Comparison of ENCODE assay signal across 12 cellular contexts in the genomic region with DNA sequence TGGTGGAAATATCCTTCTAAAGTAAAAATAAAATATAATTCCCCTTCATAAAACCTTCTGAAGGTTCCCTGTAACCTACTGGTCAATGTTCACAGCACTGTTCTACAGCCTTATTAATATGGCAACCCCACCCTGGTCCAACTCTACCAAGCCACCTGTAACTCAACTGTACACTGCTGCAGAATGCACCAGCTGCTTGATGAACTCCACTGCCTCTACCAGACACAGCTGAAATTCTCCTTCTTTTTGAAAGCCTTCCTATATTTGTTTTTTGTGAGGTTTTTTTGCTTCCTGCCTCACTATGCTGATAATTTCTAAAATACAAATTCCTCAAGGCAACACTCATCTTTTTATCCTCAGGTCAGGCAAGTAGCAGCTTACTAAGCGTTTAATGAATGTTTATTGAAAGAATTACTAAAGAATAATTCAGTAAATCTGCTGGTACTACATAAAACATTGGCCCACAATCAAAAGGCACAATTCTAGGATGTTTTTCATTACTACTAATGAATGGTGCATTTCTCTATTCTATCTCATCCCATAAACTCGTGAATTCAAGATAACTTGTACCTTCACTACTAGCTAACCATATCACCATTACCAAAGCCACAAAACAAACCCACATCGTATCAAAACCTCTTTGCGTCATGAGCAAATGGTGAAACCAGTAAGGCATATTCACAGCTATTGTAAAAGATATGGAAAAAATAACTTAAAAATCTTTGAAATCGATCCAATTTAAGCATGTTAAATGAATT. TPM values are rescaled to one million over a fixed set of nuclear protein-coding genes. Genes with fewer than 3 reads are reported as not detected.
DNase-seq lines count a peak whose midpoint lies in the region; ATAC-seq and TF ChIP-seq lines count a peak whose summit lies in the region.
"Had no signal": no experiment of that assay in that cellular context is flagged by ENCODE, and none has a peak within 500 bp of the region (broad histone marks: within the 10 kb centered on the region; RNA-seq: fewer than 3 reads in every experiment).

No MANE protein-coding gene starts in this region.

- H3K27me3 ChIP-seq in CD4-positive, alpha-beta T cell (ENCODE audit: control insufficient read depth, insufficient read depth, low read length) = no peaks in the 10 kb centered on the region
- H3K27me3 ChIP-seq in muscle layer of colon (ENCODE audit: control insufficient read depth in 1 of 2, insufficient read depth in 2 of 2, low read length in 2 of 2) = no peaks in the 10 kb centered on the region

- TF ChIP-seq CTCF in CD4-positive, alpha-beta T cell (IDR thresholded peaks at IDR 0.05) = no peak
- TF ChIP-seq CTCF in HFF-Myc (IDR thresholded peaks at IDR 0.05; ENCODE audit: low read depth, low read length, missing control alignments) = no peak

- ATAC-seq in CD4-positive, alpha-beta T cell (ENCODE audit: poor library complexity) = no peak
- ATAC-seq in sciatic nerve (no peak), GM21381 (IDR thresholded peaks at IDR 0.05; ENCODE audit: unreplicated experiment) (no peak)

- H3K9ac ChIP-seq in muscle layer of colon (ENCODE audit: low read length) = peak overlapping the region; percentile 58

- intact Hi-C loops in CD4-positive, alpha-beta T cell (cut with DNase I, micrococcal nuclease) = loop anchor here (2.0 to 5.0 kb wide), 6 partner anchors 66 to 589 kb away; a partner anchor contains a TSS
- intact Hi-C loops in sciatic nerve (cut with DNase I) = no loop called here

- H3K9me3 ChIP-seq in CD4-positive, alpha-beta T cell (ENCODE audit: control insufficient read depth, low read length) = no peaks in the 10 kb centered on the region
- H3K9me3 ChIP-seq in muscle layer of colon (ENCODE audit: low read length) = no peaks in the 10 kb centered on the region

- H3K9me3 Mint-ChIP-seq in CD4-positive, alpha-beta T cell = no peaks in the 10 kb centered on the region

- POLR2A ChIA-PET in CD4-positive, alpha-beta T cell (lab: Charles Lee) = no interaction called here

- H3K4me3 Mint-ChIP-seq in CD4-positive, alpha-beta T cell = peak overlapping the region; percentile 5

- no peak overlapping the region for H3K27ac ChIP-seq in CD4-positive, alpha-beta T cell (ENCODE audit: low read depth, low read length)
- H3K27ac ChIP-seq in muscle layer of colon (ENCODE audit: low read depth, low read length) = peak overlapping the region; percentile 48

- no peak overlapping the region for H3K27ac Mint-ChIP-seq in CD4-positive, alpha-beta T cell

- no peak for DNase-seq in CD4-positive, alpha-beta T cell
- DNase-seq in HFF-Myc (ENCODE audit: extremely low read depth, low read depth) (no peak), amniotic epithelial cell (ENCODE audit: low read depth) (peak; percentile 60), activated gamma-delta T cell treated with Interleukin-2 at 50 U/mL for 16 hours (no peak), sciatic nerve (ENCODE audit: low spot score) (no peak), HuH-7 (ENCODE audit: low spot score) (no peak)
- DNase-seq: activated CD4-positive, CD25-positive, alpha-beta regulatory T cell treated with anti-CD3 and anti-CD28 coated beads, Interleukin-2, amount 50 U/mL, for 72 hours; central memory CD4-positive, alpha-beta T cell; NCI-H1417 treated with DMSO at 0.1 percent for 48 hours; NCI-H774 had no signal

- H3K27me3 Mint-ChIP-seq in CD4-positive, alpha-beta T cell = no peaks in the 10 kb centered on the region

- H3K4me1 ChIP-seq in muscle layer of colon (ENCODE audit: insufficient read depth, low read length) = peaks cover 35% of the 10 kb centered on the region

- peaks cover 12% of the 10 kb centered on the region for H3K36me3 Mint-ChIP-seq in CD4-positive, alpha-beta T cell (ENCODE audit: low read depth)

- H3K4me3 ChIP-seq in HFF-Myc (replicated peaks; ENCODE audit: low read depth, low read length) (peak overlapping the region; percentile 63), muscle layer of colon (ENCODE audit: low read depth in 1 of 2, low read length in 2 of 2) (peak overlapping the region in 1 of 2 donors; percentile 63)

- H3K36me3 ChIP-seq in muscle layer of colon (ENCODE audit: insufficient read depth, low read length) = no peaks in the 10 kb centered on the region

- CTCF ChIA-PET in CD4-positive, alpha-beta T cell (lab: Charles Lee) = interaction anchor here (1.2 to 2.4 kb wide), 2 partner anchors 246 to 257 kb away, joined by 3 to 7 read pairs; no protein-coding TSS in a partner anchor

- peaks cover 61% of the 10 kb centered on the region for H3K4me1 Mint-ChIP-seq in CD4-positive, alpha-beta T cell (ENCODE audit: low read depth)

RNA-seq across cellular contexts. Expression of a gene that starts 2.4 kb away (rescaled TPM):
- total RNA-seq in CD4-positive, alpha-beta T cell = 1 to 10 TPM; 5.5 to 6.0 TPM
- 10.9 TPM for total RNA-seq in sciatic nerve
